In genomic region chr22:30855677-30856518, GRCh38 we compare ENCODE assay signal across 18 cellular contexts.
"Had no signal": no experiment of that assay in that cellular context is flagged by ENCODE, and none has a peak within 500 bp of the region (broad histone marks: within the 10 kb centered on the region; RNA-seq: fewer than 3 reads in every experiment).

No MANE protein-coding gene starts in this region.

- H3K4me3 Mint-ChIP-seq: activated CD8-positive, alpha-beta T cell treated with anti-CD3 and anti-CD28 coated beads for 36 hours; activated naive CD8-positive, alpha-beta T cell treated with anti-CD3 and anti-CD28 coated beads, Interleukin-2, amount 10 ng/mL, durations not matched to agents 7 days and 5 days; memory B cell; nephron; stimulated activated effector memory CD8-positive, alpha-beta T cell treated with anti-CD3 and anti-CD28 coated beads, Interleukin-12 subunit alpha, Interleukin-12 subunit beta, amount 100 ng/mL, for 72 hours had no signal

- ATAC-seq: activated CD8-positive, alpha-beta T cell treated with anti-CD3 and anti-CD28 coated beads for 36 hours; foreskin keratinocyte; left lung; right cardiac atrium; stimulated activated effector memory CD8-positive, alpha-beta T cell treated with anti-CD3 and anti-CD28 coated beads, Interleukin-12 subunit alpha, Interleukin-12 subunit beta, amount 100 ng/mL, for 72 hours had no signal

- H3K4me3 ChIP-seq: dorsolateral prefrontal cortex, esophagus squamous epithelium, left lung, SJSA1, upper lobe of left lung had no signal

- H3K9me3 ChIP-seq: esophagus squamous epithelium, left lung, SJSA1 had no signal

- H3K27me3 ChIP-seq: dorsolateral prefrontal cortex, esophagus squamous epithelium, foreskin keratinocyte, left lung, SJSA1, upper lobe of left lung had no signal

- H3K27ac Mint-ChIP-seq: activated CD8-positive, alpha-beta T cell treated with anti-CD3 and anti-CD28 coated beads for 36 hours; activated naive CD8-positive, alpha-beta T cell treated with anti-CD3 and anti-CD28 coated beads, Interleukin-2, amount 10 ng/mL, durations not matched to agents 7 days and 5 days; memory B cell; nephron; stimulated activated effector memory CD8-positive, alpha-beta T cell treated with anti-CD3 and anti-CD28 coated beads, Interleukin-12 subunit alpha, Interleukin-12 subunit beta, amount 100 ng/mL, for 72 hours had no signal

- DNase-seq: activated CD4-positive, alpha-beta T cell treated with anti-CD3 and anti-CD28 coated beads for 4 hours; activated CD8-positive, alpha-beta T cell treated with anti-CD3 and anti-CD28 coated beads for 36 hours; activated gamma-delta T cell; activated naive CD8-positive, alpha-beta T cell treated with anti-CD3 and anti-CD28 coated beads, Interleukin-2, amount 10 ng/mL, durations not matched to agents 7 days and 5 days; activated T-cell treated with anti-CD3 and anti-CD28 coated beads for 4 hours; anterior cingulate cortex; esophagus squamous epithelium; foreskin keratinocyte; left lung; right cardiac atrium; T1000; upper lobe of left lung had no signal

- H3K36me3 ChIP-seq: esophagus squamous epithelium, left lung, SJSA1, upper lobe of left lung had no signal

- H3K36me3 Mint-ChIP-seq: activated naive CD8-positive, alpha-beta T cell treated with anti-CD3 and anti-CD28 coated beads, Interleukin-2, amount 10 ng/mL, durations not matched to agents 7 days and 5 days; memory B cell; stimulated activated effector memory CD8-positive, alpha-beta T cell treated with anti-CD3 and anti-CD28 coated beads, Interleukin-12 subunit alpha, Interleukin-12 subunit beta, amount 100 ng/mL, for 72 hours had no signal

- H3K27ac ChIP-seq: esophagus squamous epithelium, foreskin keratinocyte, left lung, parathyroid adenoma, SJSA1, upper lobe of left lung had no signal

- H3K79me2 ChIP-seq: parathyroid adenoma had no signal

- H2AFZ ChIP-seq: parathyroid adenoma had no signal

- H3K4me1 ChIP-seq: esophagus squamous epithelium, foreskin keratinocyte, parathyroid adenoma, SJSA1, upper lobe of left lung had no signal

- H3K4me1 Mint-ChIP-seq: activated naive CD8-positive, alpha-beta T cell treated with anti-CD3 and anti-CD28 coated beads, Interleukin-2, amount 10 ng/mL, durations not matched to agents 7 days and 5 days; memory B cell; nephron; stimulated activated effector memory CD8-positive, alpha-beta T cell treated with anti-CD3 and anti-CD28 coated beads, Interleukin-12 subunit alpha, Interleukin-12 subunit beta, amount 100 ng/mL, for 72 hours had no signal
